8 cellular contexts compared by ENCODE assay signal in the genomic region with DNA sequence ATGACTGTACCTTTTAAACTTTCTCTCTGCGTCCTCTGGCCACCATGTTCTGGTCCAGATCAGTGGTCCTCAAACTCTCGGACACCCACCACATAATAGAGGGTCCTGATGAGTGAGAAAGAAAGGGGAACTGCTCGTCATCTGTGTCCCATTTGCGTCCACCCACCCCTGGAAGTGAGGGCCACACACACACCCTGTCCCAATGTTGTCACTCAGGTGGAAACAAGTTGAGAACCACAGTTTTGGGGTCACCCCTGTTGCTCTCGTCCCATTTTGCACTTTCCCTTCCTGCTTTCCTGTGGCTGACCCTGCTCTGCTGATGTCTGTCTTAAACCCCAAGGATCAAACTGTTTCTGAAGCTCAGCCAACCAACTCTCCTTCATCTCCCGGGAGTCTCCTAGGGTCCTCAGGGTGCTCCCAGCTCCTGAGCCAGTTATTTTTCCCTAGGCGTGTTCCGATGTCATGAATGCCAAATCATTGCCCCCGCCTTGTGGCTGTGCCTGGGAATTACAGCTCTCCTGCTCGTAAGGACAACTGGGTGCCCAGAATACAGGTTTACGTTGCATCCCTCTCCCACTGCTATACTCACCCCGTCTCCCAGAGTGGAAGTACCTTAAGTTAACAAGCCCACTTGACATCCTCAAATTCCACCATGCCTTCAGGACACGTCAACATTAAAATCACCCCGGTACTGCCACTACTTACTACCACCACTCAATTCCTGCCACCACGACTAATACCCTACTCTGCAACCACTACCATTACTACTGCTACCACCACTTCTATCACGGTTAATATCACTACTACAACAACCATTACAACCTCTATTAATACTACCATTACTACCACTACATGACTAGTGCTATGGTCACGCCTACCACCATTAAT. TPM values are rescaled to one million over a fixed set of nuclear protein-coding genes. Genes with fewer than 3 reads are reported as not detected.
A peak's percentile ranks its signal among the peaks of the same experiment; 100 is the strongest.
DNase-seq lines count a peak whose midpoint lies in the region; ATAC-seq and TF ChIP-seq lines count a peak whose summit lies in the region.

No MANE protein-coding gene starts in this region.

- no peak overlapping the region for H3K4me2 ChIP-seq in trophoblast cell (ENCODE audit: low read length)

- ATAC-seq in WTC11 (peak; percentile 86), HG03045 (IDR thresholded peaks at IDR 0.05; ENCODE audit: unreplicated experiment) (no peak), GM21825 (IDR thresholded peaks at IDR 0.05; ENCODE audit: unreplicated experiment) (no peak)

- H3K27me3 Mint-ChIP-seq in WTC11 (ENCODE audit: low read depth) = peaks cover 7% of the 10 kb centered on the region

- DNase-seq in SKM-1 treated with dmso at 0.1 percent for 144 hours (lab: John Stamatoyannopoulos, UW; ENCODE audit: unreplicated experiment) = peak; percentile 11
- DNase-seq in SKM-1 (lab: John Stamatoyannopoulos, UW; ENCODE audit: unreplicated experiment) = no peak
- DNase-seq in NCI-H2081 (lab: John Stamatoyannopoulos, UW) = peak; percentile 59 to 63
- peak; percentile 80 for DNase-seq in WTC11 (ENCODE audit: low spot score)
- DNase-seq in fibroblast of mammary gland (ENCODE audit: low read depth) = peak; percentile 56
- peak; percentile 48 to 83 for DNase-seq in trophoblast cell

- no peak overlapping the region for H3K4me3 ChIP-seq in fibroblast of mammary gland (ENCODE audit: control insufficient read depth, low read depth, low read length)
- H3K4me3 ChIP-seq in trophoblast cell (ENCODE audit: low read depth, low read length) = no peak overlapping the region

- no peak overlapping the region for H3K23ac ChIP-seq in trophoblast cell (ENCODE audit: low read length)

- no peak overlapping the region for H2BK120ac ChIP-seq in trophoblast cell (ENCODE audit: insufficient read depth, low read length, poor library complexity)

- peaks cover 7% of the 10 kb centered on the region for H3K9me3 ChIP-seq in trophoblast cell (ENCODE audit: insufficient read depth, low read depth, low read length)

- no peak overlapping the region for H3K4me3 Mint-ChIP-seq in WTC11

- H3K27ac ChIP-seq in trophoblast cell (ENCODE audit: low read depth, low read length) = no peak overlapping the region

- CTCF ChIA-PET in WTC11 (lab: Charles Lee) = interaction anchor here (0.6 to 2.2 kb wide), 34 partner anchors 9 to 397 kb away, joined by 3 to 20 read pairs (median 4); a partner anchor contains a TSS

- TF ChIP-seq CTCF in WTC11 (IDR thresholded peaks at IDR 0.05) (peak; percentile 65), fibroblast of mammary gland (conservative IDR thresholded peaks at IDR 0.05; ENCODE audit: control insufficient read depth, insufficient read depth, low read depth, low read length) (peak; percentile 85)

- peak overlapping the region; percentile 50 for H3K9ac ChIP-seq in trophoblast cell (ENCODE audit: low read length)

- no peaks in the 10 kb centered on the region for H3K4me1 ChIP-seq in trophoblast cell (ENCODE audit: control insufficient read depth in 1 of 2, insufficient read depth in 2 of 2, low read length in 2 of 2)

- H2AK5ac ChIP-seq in trophoblast cell (ENCODE audit: low read length) = no peak overlapping the region

- no peak overlapping the region for H4K91ac ChIP-seq in trophoblast cell (ENCODE audit: low read depth, low read length)

- H3K79me2 ChIP-seq in trophoblast cell (ENCODE audit: control insufficient read depth, insufficient read depth, low read length, poor library complexity) = no peaks in the 10 kb centered on the region

- peaks cover 15% of the 10 kb centered on the region for H3K36me3 Mint-ChIP-seq in WTC11

- peaks cover 24% of the 10 kb centered on the region for H3K9me3 Mint-ChIP-seq in WTC11

- H4K8ac ChIP-seq in trophoblast cell (ENCODE audit: low read depth, low read length) = no peak overlapping the region

- H3K36me3 ChIP-seq in trophoblast cell (ENCODE audit: control insufficient read depth in 1 of 2, insufficient read depth in 2 of 2, low read length in 2 of 2) = no peaks in the 10 kb centered on the region

- H4K12ac ChIP-seq in trophoblast cell (ENCODE audit: low read depth, low read length) = no peak overlapping the region

- H3K18ac ChIP-seq in trophoblast cell (ENCODE audit: low read length) = no peak overlapping the region

- POLR2A ChIA-PET in WTC11 (lab: Charles Lee) = interaction anchor here (0.8 kb wide), 1 partner anchor 25 kb away, joined by 3 read pairs; no protein-coding TSS in a partner anchor

- H2BK12ac ChIP-seq in trophoblast cell (ENCODE audit: low read length) = no peak overlapping the region

- H3K79me1 ChIP-seq in trophoblast cell (ENCODE audit: low read length) = no peaks in the 10 kb centered on the region

- H2BK5ac ChIP-seq in trophoblast cell (ENCODE audit: low read depth, low read length, poor library complexity) = no peak overlapping the region

- no peak overlapping the region for H2AFZ ChIP-seq in trophoblast cell (ENCODE audit: insufficient read depth, low read length, poor library complexity)

- no CpG with 5 or more reads among the region's 17 CpGs for whole genome bisulfite sequencing in trophoblast cell (ENCODE audit: extremely low coverage, insufficient coverage, insufficient read length)

- H3K27ac Mint-ChIP-seq in WTC11 = no peak overlapping the region

- no peak overlapping the region for H3K4ac ChIP-seq in trophoblast cell (ENCODE audit: low read depth, low read length)

- no peaks in the 10 kb centered on the region for H3K4me1 Mint-ChIP-seq in WTC11

- H3K27me3 ChIP-seq in trophoblast cell (ENCODE audit: insufficient read depth, low read length) = no peaks in the 10 kb centered on the region

- H3K14ac ChIP-seq in trophoblast cell (ENCODE audit: low read length) = no peak overlapping the region

TF ChIP-seq in WTC11, 78 proteins besides CTCF, POLR2A, EP300 and RAD21:
- peak; percentile 53; the same call in 1 of the 2 replicates for TF ChIP-seq ZNF263 (CRISPR knock-in tag; IDR thresholded peaks at IDR 0.05; ENCODE audit: low read depth)
- TF ChIP-seq ZNF423 (CRISPR knock-in tag; IDR thresholded peaks at IDR 0.05) = peak; percentile 13; the same call in 1 of the 2 replicates
- TF ChIP-seq, protein P1, sequence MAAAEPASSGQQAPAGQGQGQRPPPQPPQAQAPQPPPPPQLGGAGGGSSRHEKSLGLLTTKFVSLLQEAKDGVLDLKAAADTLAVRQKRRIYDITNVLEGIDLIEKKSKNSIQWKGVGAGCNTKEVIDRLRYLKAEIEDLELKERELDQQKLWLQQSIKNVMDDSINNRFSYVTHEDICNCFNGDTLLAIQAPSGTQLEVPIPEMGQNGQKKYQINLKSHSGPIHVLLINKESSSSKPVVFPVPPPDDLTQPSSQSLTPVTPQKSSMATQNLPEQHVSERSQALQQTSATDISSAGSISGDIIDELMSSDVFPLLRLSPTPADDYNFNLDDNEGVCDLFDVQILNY (CRISPR knock-in tag; IDR thresholded peaks at IDR 0.05) = no peak
- TF ChIP-seq, protein P2, sequence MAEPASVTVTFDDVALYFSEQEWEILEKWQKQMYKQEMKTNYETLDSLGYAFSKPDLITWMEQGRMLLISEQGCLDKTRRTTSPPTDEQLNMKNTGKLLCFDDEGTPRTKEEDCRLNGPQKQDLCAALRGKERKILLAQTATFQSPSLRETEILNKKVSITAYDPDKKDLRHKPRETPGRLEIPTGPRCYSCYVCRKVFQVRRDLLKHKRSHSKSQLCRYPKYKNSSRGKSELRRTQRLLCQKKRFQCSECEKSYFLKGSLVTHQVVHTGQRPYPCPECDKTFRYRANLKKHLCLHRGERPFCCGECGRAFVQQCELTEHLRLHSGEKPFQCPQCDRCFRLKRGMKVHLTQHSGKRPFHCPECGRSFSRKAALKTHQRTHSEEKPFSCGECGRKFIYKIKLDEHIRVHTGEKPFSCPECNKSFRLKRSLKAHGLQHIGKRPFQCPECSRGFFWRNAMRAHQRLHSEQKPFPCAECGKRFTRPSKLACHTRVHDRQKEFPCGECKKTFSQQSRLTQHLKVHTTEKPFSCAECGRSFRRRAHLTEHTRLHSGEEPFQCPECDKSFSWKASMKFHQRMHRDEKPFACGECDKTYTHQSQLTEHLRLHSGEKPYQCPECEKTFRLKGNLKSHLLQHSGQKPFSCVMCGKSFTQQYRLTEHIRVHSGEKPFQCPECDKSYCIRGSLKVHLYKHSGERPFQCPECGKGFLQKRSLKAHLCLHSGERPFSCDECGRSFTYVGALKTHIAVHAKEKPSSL (CRISPR knock-in tag; conservative IDR thresholded peaks at IDR 0.05) = no peak
TF ChIP-seq in WTC11: peak in this region for 2.

RNA-seq across cellular contexts. Expression of a gene that starts 26.0 kb away (rescaled TPM):
- total RNA-seq in WTC11 (2021) = 0.14 to 0.26 TPM (median 0.23 TPM) in 3 replicates
- 0.03 TPM in 1 of 2 replicates, not detected in the other for polyA plus RNA-seq in trophoblast cell (2013)
